In genomic region chr19:48862827-48863226, GRCh38 we compare ENCODE assay signal across 36 cellular contexts. TPM values are rescaled to one million over a fixed set of nuclear protein-coding genes. Genes with fewer than 3 reads are reported as not detected.
"Had no signal": no experiment of that assay in that cellular context is flagged by ENCODE, and none has a peak within 500 bp of the region (broad histone marks: within the 10 kb centered on the region; RNA-seq: fewer than 3 reads in every experiment).

No MANE protein-coding gene starts in this region.

- H3K9me3 Mint-ChIP-seq: activated CD4-positive, alpha-beta memory T cell treated with anti-CD3 and anti-CD28 coated beads, Interleukin-2, amount 10 ng/mL, durations not matched to agents 7 days and 5 days; activated naive CD4-positive, alpha-beta T cell treated with anti-CD3 and anti-CD28 coated beads, Interleukin-2, amount 50 U/mL, for 24 hours; activated naive CD8-positive, alpha-beta T cell treated with anti-CD3 and anti-CD28 coated beads, Interleukin-2, amount 10 ng/mL, durations not matched to agents 7 days and 5 days; activated T-cell treated with anti-CD3 and anti-CD28 coated beads, Interleukin-2, amount 50 U/mL, for 24 hours; activated T-helper 2 cell treated with anti-CD3 and anti-CD28 coated beads, Interferon-gamma antibody, Interleukin-2, Interleukin-4, amounts not matched to agents 10 μg/mL and 5 μg/mL and 100 μg/mL, durations not matched to agents 14 hours and 24 hours and 36 hours; central memory CD8-positive, alpha-beta T cell had no signal

- H3K4me2 ChIP-seq: PC-9 had no signal

- H3K36me3 Mint-ChIP-seq: activated naive CD4-positive, alpha-beta T cell treated with anti-CD3 and anti-CD28 coated beads, Interleukin-2, amount 50 U/mL, for 24 hours; activated naive CD8-positive, alpha-beta T cell treated with anti-CD3 and anti-CD28 coated beads, Interleukin-2, amount 10 ng/mL, durations not matched to agents 7 days and 5 days had no signal

- H3K27me3 Mint-ChIP-seq: activated naive CD4-positive, alpha-beta T cell treated with anti-CD3 and anti-CD28 coated beads, Interleukin-2, amount 50 U/mL, for 24 hours; activated T-cell treated with anti-CD3 and anti-CD28 coated beads, Interleukin-2, amount 50 U/mL, for 24 hours had no signal

- H3K9me3 ChIP-seq: ascending aorta had no signal

- H3K4me3 Mint-ChIP-seq: activated CD4-positive, alpha-beta memory T cell treated with anti-CD3 and anti-CD28 coated beads, Interleukin-2, amount 10 ng/mL, durations not matched to agents 7 days and 5 days; activated naive CD4-positive, alpha-beta T cell treated with anti-CD3 and anti-CD28 coated beads, Interleukin-2, amount 50 U/mL, for 24 hours; activated naive CD8-positive, alpha-beta T cell treated with anti-CD3 and anti-CD28 coated beads, Interleukin-2, amount 10 ng/mL, durations not matched to agents 7 days and 5 days; activated T-cell treated with anti-CD3 and anti-CD28 coated beads, Interleukin-2, amount 50 U/mL, for 24 hours; central memory CD8-positive, alpha-beta T cell had no signal

- H3K27ac ChIP-seq: ascending aorta, cardiac muscle cell, PC-9, RWPE1, WERI-Rb-1 had no signal

- FAIRE-seq: RCC 7860 had no signal

- H3K36me3 ChIP-seq: ascending aorta had no signal

- H3K4me3 ChIP-seq: ascending aorta, cardiac muscle cell, PC-9 had no signal

- H3K27me3 ChIP-seq: ascending aorta, cardiac muscle cell had no signal

- ATAC-seq: Right ventricle myocardium inferior had no signal

- H3K27ac Mint-ChIP-seq: activated CD4-positive, alpha-beta memory T cell treated with anti-CD3 and anti-CD28 coated beads, Interleukin-2, amount 10 ng/mL, durations not matched to agents 7 days and 5 days; activated naive CD4-positive, alpha-beta T cell treated with anti-CD3 and anti-CD28 coated beads, Interleukin-2, amount 50 U/mL, for 24 hours; activated naive CD8-positive, alpha-beta T cell treated with anti-CD3 and anti-CD28 coated beads, Interleukin-2, amount 10 ng/mL, durations not matched to agents 7 days and 5 days; activated T-cell treated with anti-CD3 and anti-CD28 coated beads, Interleukin-2, amount 50 U/mL, for 24 hours; activated T-helper 2 cell treated with anti-CD3 and anti-CD28 coated beads, Interferon-gamma antibody, Interleukin-2, Interleukin-4, amounts not matched to agents 10 μg/mL and 5 μg/mL and 100 μg/mL, durations not matched to agents 14 hours and 24 hours and 36 hours had no signal

- H2AFZ ChIP-seq: PC-9 had no signal

- DNase-seq: activated CD4-positive, alpha-beta memory T cell treated with anti-CD3 and anti-CD28 coated beads, Interleukin-2, amount 10 ng/mL, durations not matched to agents 7 days and 5 days; activated CD4-positive, alpha-beta T cell treated with anti-CD3 and anti-CD28 coated beads for 1 hour; activated CD4-positive, alpha-beta T cell treated with anti-CD3 and anti-CD28 coated beads for 48 hours; activated CD4-positive, CD25-positive, alpha-beta regulatory T cell; activated CD8-positive, alpha-beta memory T cell treated with anti-CD3 and anti-CD28 coated beads for 24 hours; activated gamma-delta T cell; activated naive CD4-positive, alpha-beta T cell treated with Interleukin-2 at 50 U/mL for 16 hours; activated naive CD8-positive, alpha-beta T cell treated with anti-CD3 and anti-CD28 coated beads, Interleukin-2, amount 10 ng/mL, durations not matched to agents 7 days and 5 days; activated T-cell treated with anti-CD3 and anti-CD28 coated beads, Interleukin-2, amount 50 U/mL, for 24 hours; amygdala; Kasumi-1; MM.1S; MV-4-11; NCI-H1092; NCI-H1436 treated with DMSO at 0.1 percent for 48 hours; NCI-H1694 treated with DMSO at 0.1 percent for 48 hours; NCI-H2029; NCI-H2171 treated with DMSO at 0.1 percent for 48 hours; NCI-H2227 treated with DMSO at 0.1 percent for 48 hours; NCI-H446; NCI-H510A treated with DMSO at 0.1 percent for 48 hours; NCI-H526 treated with DMSO at 0.1 percent for 48 hours; NCI-H774; PC-9; T1000; WERI-Rb-1 had no signal

RNA-seq across cellular contexts. Expression of gene TULP2, which starts 35.7 kb away (rescaled TPM):
- total RNA-seq: activated T-helper 2 cell treated with anti-CD3 and anti-CD28 coated beads, Interferon-gamma antibody, Interleukin-2, Interleukin-4, amounts not matched to agents 10 μg/mL and 5 μg/mL and 100 μg/mL, durations not matched to agents 14 hours and 24 hours and 36 hours; ascending aorta; PC-9; Right ventricle myocardium inferior; T-helper 1 cell treated with Interleukin-12 subunit alpha and Interleukin-12 subunit beta and Interleukin-4 antibody, amounts not matched to agents 30 ng/mL and 1 ng/mL, for 36 hours; T-helper 2 cell treated with Interferon-gamma antibody and Interleukin-4, amounts not matched to agents 100 ng/mL and 5 ng/mL, for 36 hours had no signal
